Comparison of ENCODE assay signal across 30 cellular contexts in the genomic region with DNA sequence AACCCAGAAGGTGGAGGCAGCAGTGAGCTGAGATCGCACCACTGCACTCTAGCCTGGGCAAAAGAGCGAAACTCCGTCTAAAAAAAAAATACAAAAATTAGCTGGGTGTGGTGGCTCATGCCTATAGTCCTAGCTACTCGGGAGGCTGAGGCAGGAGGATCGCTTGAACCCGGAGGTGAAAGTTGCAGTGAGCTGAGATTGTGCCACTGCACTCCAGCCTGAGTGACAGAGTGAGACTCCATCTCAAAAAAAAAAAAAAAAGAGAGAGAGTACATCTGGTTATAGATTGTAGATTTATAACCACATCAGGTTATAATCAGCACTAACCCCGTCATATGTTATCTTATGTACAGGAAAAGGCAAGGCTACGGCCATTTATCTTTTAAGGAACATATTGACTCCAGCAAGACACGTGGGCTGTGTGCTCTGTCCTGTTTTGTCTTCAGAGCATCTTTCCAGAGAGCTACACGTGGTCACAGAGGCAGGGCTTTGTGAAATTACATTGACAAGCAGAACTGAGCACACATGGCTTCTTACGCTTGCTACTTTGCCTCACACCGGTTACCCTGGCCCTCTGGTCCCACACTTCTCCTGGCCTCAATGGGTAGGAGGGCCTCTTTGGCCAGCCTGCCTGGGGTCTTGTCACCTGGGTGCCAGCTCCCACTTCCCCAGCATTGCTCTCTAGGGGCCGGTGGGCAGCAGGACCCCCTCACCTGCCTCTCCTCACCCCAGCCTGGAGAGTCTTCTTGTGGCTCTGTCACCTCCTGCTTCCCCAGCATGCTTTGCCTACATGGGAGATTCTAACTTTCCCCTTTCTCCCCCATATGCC.
"Had no signal": no experiment of that assay in that cellular context is flagged by ENCODE, and none has a peak within 500 bp of the region (broad histone marks: within the 10 kb centered on the region; RNA-seq: fewer than 3 reads in every experiment).

No MANE protein-coding gene starts in this region.

- H3K27ac Mint-ChIP-seq: activated CD4-positive, alpha-beta T cell treated with anti-CD3 and anti-CD28 coated beads for 36 hours; activated CD8-positive, alpha-beta memory T cell treated with anti-CD3 and anti-CD28 coated beads, Interleukin-2, amount 10 ng/mL, durations not matched to agents 7 days and 5 days; activated CD8-positive, alpha-beta T cell treated with anti-CD3 and anti-CD28 coated beads, Interleukin-2, amount 10 ng/mL, durations not matched to agents 7 days and 5 days; activated naive CD8-positive, alpha-beta T cell; activated T-helper 2 cell treated with anti-CD3 and anti-CD28 coated beads, Interferon-gamma antibody, Interleukin-2, Interleukin-4, amounts not matched to agents 10 μg/mL and 5 μg/mL and 100 μg/mL, durations not matched to agents 14 hours and 24 hours and 36 hours; natural killer cell treated with Interleukin-12 subunit alpha and Interleukin-12 subunit beta and Interleukin-15 and Interleukin-18, amount 100 ng/mL, for 72 hours; progenitor cell of endocrine pancreas; stimulated activated effector memory CD8-positive, alpha-beta T cell treated with anti-CD3 and anti-CD28 coated beads, Interleukin-12 subunit alpha, Interleukin-12 subunit beta, amount 100 ng/mL, for 72 hours; stimulated activated naive CD8-positive, alpha-beta T cell treated with anti-CD3 and anti-CD28 coated beads, Interleukin-15, Interleukin-2, amounts not matched to agents 100 ng/mL and 50 ng/mL, for 24 hours; T-helper 17 cell had no signal

- H3K9me3 Mint-ChIP-seq: activated T-helper 2 cell treated with anti-CD3 and anti-CD28 coated beads, Interferon-gamma antibody, Interleukin-2, Interleukin-4, amounts not matched to agents 10 μg/mL and 5 μg/mL and 100 μg/mL, durations not matched to agents 14 hours and 24 hours and 36 hours; central memory CD8-positive, alpha-beta T cell; natural killer cell treated with Interleukin-12 subunit alpha and Interleukin-12 subunit beta and Interleukin-15 and Interleukin-18, amount 100 ng/mL, for 72 hours; stimulated activated effector memory CD8-positive, alpha-beta T cell treated with anti-CD3 and anti-CD28 coated beads, Interleukin-12 subunit alpha, Interleukin-12 subunit beta, amount 100 ng/mL, for 72 hours; stimulated activated naive CD8-positive, alpha-beta T cell treated with anti-CD3 and anti-CD28 coated beads, Interleukin-15, Interleukin-2, amounts not matched to agents 100 ng/mL and 50 ng/mL, for 24 hours had no signal

- H3K36me3 Mint-ChIP-seq: activated CD8-positive, alpha-beta memory T cell treated with anti-CD3 and anti-CD28 coated beads, Interleukin-2, amount 10 ng/mL, durations not matched to agents 7 days and 5 days; activated naive CD8-positive, alpha-beta T cell; natural killer cell treated with Interleukin-12 subunit alpha and Interleukin-12 subunit beta and Interleukin-15 and Interleukin-18, amount 100 ng/mL, for 72 hours; stimulated activated effector memory CD8-positive, alpha-beta T cell treated with anti-CD3 and anti-CD28 coated beads, Interleukin-12 subunit alpha, Interleukin-12 subunit beta, amount 100 ng/mL, for 72 hours had no signal

- H3K4me3 ChIP-seq: right lobe of liver, skin epidermis, thoracic aorta had no signal

- FAIRE-seq: bronchial epithelial cell, colon, keratinocyte, urothelium cell line had no signal

- H3K27me3 ChIP-seq: right lobe of liver had no signal

- H3K4me3 Mint-ChIP-seq: activated CD4-positive, alpha-beta T cell treated with anti-CD3 and anti-CD28 coated beads for 36 hours; activated CD8-positive, alpha-beta memory T cell treated with anti-CD3 and anti-CD28 coated beads, Interleukin-2, amount 10 ng/mL, durations not matched to agents 7 days and 5 days; activated CD8-positive, alpha-beta T cell treated with anti-CD3 and anti-CD28 coated beads, Interleukin-2, amount 10 ng/mL, durations not matched to agents 7 days and 5 days; activated naive CD8-positive, alpha-beta T cell; central memory CD8-positive, alpha-beta T cell; natural killer cell treated with Interleukin-12 subunit alpha and Interleukin-12 subunit beta and Interleukin-15 and Interleukin-18, amount 100 ng/mL, for 72 hours; stimulated activated effector memory CD8-positive, alpha-beta T cell treated with anti-CD3 and anti-CD28 coated beads, Interleukin-12 subunit alpha, Interleukin-12 subunit beta, amount 100 ng/mL, for 72 hours; stimulated activated naive CD8-positive, alpha-beta T cell treated with anti-CD3 and anti-CD28 coated beads, Interleukin-15, Interleukin-2, amounts not matched to agents 100 ng/mL and 50 ng/mL, for 24 hours; T-helper 17 cell had no signal

- DNase-seq: activated CD4-positive, alpha-beta T cell treated with anti-CD3 and anti-CD28 coated beads for 36 hours; activated CD4-positive, CD25-positive, alpha-beta regulatory T cell; activated CD8-positive, alpha-beta memory T cell treated with anti-CD3 and anti-CD28 coated beads, Interleukin-2, amount 10 ng/mL, durations not matched to agents 7 days and 5 days; activated CD8-positive, alpha-beta T cell treated with anti-CD3 and anti-CD28 coated beads, Interleukin-2, amount 10 ng/mL, durations not matched to agents 7 days and 5 days; activated naive CD4-positive, alpha-beta T cell treated with Interleukin-2 at 50 U/mL for 16 hours; activated T-cell treated with anti-CD3 and anti-CD28 coated beads, Interleukin-2, amount 50 U/mL, for 48 hours; anterior cingulate cortex; effector memory CD4-positive, alpha-beta T cell; hippocampal formation; left colon; mesenchymal stem cell; stimulated activated CD4-positive, alpha-beta T cell treated with anti-CD3 and anti-CD28 coated beads, Interleukin-4, amount 100 ng/mL, for 24 hours; SW 1271; T-helper 17 cell; T1000; trophoblast cell had no signal

- H3K36me3 ChIP-seq: right lobe of liver, thoracic aorta had no signal

- H3K27me3 Mint-ChIP-seq: activated CD4-positive, alpha-beta T cell treated with anti-CD3 and anti-CD28 coated beads for 36 hours; activated naive CD8-positive, alpha-beta T cell; central memory CD8-positive, alpha-beta T cell; natural killer cell treated with Interleukin-12 subunit alpha and Interleukin-12 subunit beta and Interleukin-15 and Interleukin-18, amount 100 ng/mL, for 72 hours; stimulated activated naive CD8-positive, alpha-beta T cell treated with anti-CD3 and anti-CD28 coated beads, Interleukin-15, Interleukin-2, amounts not matched to agents 100 ng/mL and 50 ng/mL, for 24 hours; T-helper 17 cell had no signal

- ATAC-seq: activated CD4-positive, alpha-beta T cell treated with anti-CD3 and anti-CD28 coated beads for 36 hours; activated CD8-positive, alpha-beta memory T cell treated with anti-CD3 and anti-CD28 coated beads, Interleukin-2, amount 10 ng/mL, durations not matched to agents 7 days and 5 days; activated CD8-positive, alpha-beta T cell treated with anti-CD3 and anti-CD28 coated beads, Interleukin-2, amount 10 ng/mL, durations not matched to agents 7 days and 5 days; right lobe of liver; stimulated activated effector memory CD8-positive, alpha-beta T cell treated with anti-CD3 and anti-CD28 coated beads, Interleukin-12 subunit alpha, Interleukin-12 subunit beta, amount 100 ng/mL, for 72 hours; T-helper 17 cell had no signal

- H3K9me3 ChIP-seq: right lobe of liver, thoracic aorta had no signal

- H3K27ac ChIP-seq: right lobe of liver, skin epidermis, thoracic aorta had no signal
